8 cellular contexts compared by ENCODE assay signal in the genomic region with DNA sequence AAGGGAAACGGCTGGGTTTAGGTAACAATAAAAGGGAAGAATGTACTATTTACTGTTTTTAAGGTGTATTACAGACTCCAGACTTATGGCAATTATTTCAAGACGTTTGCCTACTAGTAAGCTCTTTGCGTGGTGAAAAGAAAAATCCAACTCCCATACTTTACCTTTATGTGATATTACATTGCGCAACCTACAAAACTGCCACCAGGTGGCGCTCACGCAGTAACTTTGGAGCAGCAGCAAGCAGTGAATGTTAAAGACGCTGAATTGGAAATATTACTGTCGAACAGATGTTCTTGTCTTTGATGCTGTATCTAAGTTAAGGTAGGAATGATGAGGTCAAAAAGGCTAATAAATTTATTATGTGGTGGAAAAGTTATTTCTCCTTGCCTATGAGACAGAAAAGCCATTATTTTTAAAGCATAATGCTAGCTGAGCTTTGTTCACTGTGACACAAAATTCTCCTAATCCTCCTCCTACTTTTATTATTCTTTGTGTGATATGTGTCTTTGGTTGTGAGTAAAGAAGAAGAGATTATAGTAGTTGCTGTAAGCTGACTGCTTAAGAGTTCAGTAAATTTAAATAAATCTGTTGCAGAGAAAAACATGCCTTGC.
A peak's percentile ranks its signal among the peaks of the same experiment; 100 is the strongest.
DNase-seq lines count a peak whose midpoint lies in the region; ATAC-seq and TF ChIP-seq lines count a peak whose summit lies in the region.

No MANE protein-coding gene starts in this region.

- CTCF ChIA-PET in PC-9 (lab: Charles Lee), result interaction anchor here (1.1 kb wide), 1 partner anchor 315 kb away, joined by 3 read pairs; no protein-coding TSS in a partner anchor

- H3K27me3 Mint-ChIP-seq in activated T-helper 1 cell treated with anti-CD3 and anti-CD28 coated beads, Interleukin-12 subunit alpha, Interleukin-12 subunit beta, Interleukin-2, Interleukin-4 antibody, amounts not matched to agents 30 ng/mL and 10 ng/mL and 1 ng/mL, durations not matched to agents 14 hours and 24 hours and 36 hours (ENCODE audit: insufficient read depth), result no peaks in the 10 kb centered on the region

- no peaks in the 10 kb centered on the region for H3K4me1 ChIP-seq in PC-9 (replicated peaks; ENCODE audit: insufficient read depth)
- no peaks in the 10 kb centered on the region for H3K4me1 ChIP-seq in osteoblast (ENCODE audit: insufficient read depth, low read length)
- H3K4me1 ChIP-seq in tibial artery, result no peaks in the 10 kb centered on the region

- peak; percentile 88 for TF ChIP-seq CTCF in PC-9 (conservative IDR thresholded peaks at IDR 0.05)
- TF ChIP-seq CTCF in fibroblast of villous mesenchyme (IDR thresholded peaks at IDR 0.05; ENCODE audit: insufficient read depth, low read depth, low read length), result peak; percentile 83
- peak; percentile 89 for TF ChIP-seq CTCF in osteoblast (IDR thresholded peaks at IDR 0.05; ENCODE audit: extremely low read depth, low read depth, low read length)
- peak; percentile 67 to 85 for TF ChIP-seq CTCF in tibial artery (IDR thresholded peaks at IDR 0.05)

- no peaks in the 10 kb centered on the region for H3K27me3 ChIP-seq in PC-9 (ENCODE audit: insufficient read depth, low read depth)
- H3K27me3 ChIP-seq in osteoblast (ENCODE audit: insufficient read depth, low read length), result no peaks in the 10 kb centered on the region
- peaks cover 0 to 14% of the 10 kb centered on the region in 2 donors for H3K27me3 ChIP-seq in tibial artery

- no peaks in the 10 kb centered on the region for H3K4me1 Mint-ChIP-seq in activated T-helper 1 cell treated with anti-CD3 and anti-CD28 coated beads, Interleukin-12 subunit alpha, Interleukin-12 subunit beta, Interleukin-2, Interleukin-4 antibody, amounts not matched to agents 30 ng/mL and 10 ng/mL and 1 ng/mL, durations not matched to agents 14 hours and 24 hours and 36 hours (ENCODE audit: low read depth)

- intact Hi-C loops in PC-9 (cut with micrococcal nuclease; ENCODE audit: unreplicated experiment), result loop anchor here (1.0 to 10.0 kb wide), 3 partner anchors 385 to 1781 kb away; no protein-coding TSS in a partner anchor
- intact Hi-C loops in activated T-helper 1 cell treated with anti-CD3 and anti-CD28 coated beads, Interleukin-12 subunit alpha, Interleukin-12 subunit beta, Interleukin-2, Interleukin-4 antibody, amounts not matched to agents 30 ng/mL and 10 ng/mL and 1 ng/mL, durations not matched to agents 14 hours and 24 hours and 36 hours (cut with micrococcal nuclease), result no loop called here
- intact Hi-C loops in tibial artery (cut with DNase I; ENCODE audit: low total_unique reads), result no loop called here

- no TSS peak for BruUV-seq in PC-9 (replicated peaks; lab: Mats Ljungman, UMichigan)

- POLR2A ChIA-PET in PC-9 (lab: Charles Lee; ENCODE audit: unreplicated experiment), result no interaction called here

- H3K36me3 ChIP-seq in PC-9 (ENCODE audit: low read depth) (no peaks in the 10 kb centered on the region), osteoblast (ENCODE audit: insufficient read depth, low read length) (no peaks in the 10 kb centered on the region), tibial artery (no peaks in the 10 kb centered on the region)

- H2AFZ ChIP-seq in PC-9 (no peak overlapping the region), osteoblast (ENCODE audit: low read length) (no peak overlapping the region)

- H3K4me2 ChIP-seq in PC-9 (no peak overlapping the region), osteoblast (ENCODE audit: insufficient read depth, low read length) (no peak overlapping the region)

- H3K79me2 ChIP-seq in PC-9 (ENCODE audit: low read depth), result no peaks in the 10 kb centered on the region
- no peaks in the 10 kb centered on the region for H3K79me2 ChIP-seq in osteoblast (ENCODE audit: insufficient read depth, low read length)

- no peak overlapping the region for H3K4me3 Mint-ChIP-seq in activated T-helper 1 cell treated with anti-CD3 and anti-CD28 coated beads, Interleukin-12 subunit alpha, Interleukin-12 subunit beta, Interleukin-2, Interleukin-4 antibody, amounts not matched to agents 30 ng/mL and 10 ng/mL and 1 ng/mL, durations not matched to agents 14 hours and 24 hours and 36 hours

- no peaks in the 10 kb centered on the region for H3F3A ChIP-seq in PC-9 (ENCODE audit: insufficient read depth, low read depth)

- H3K9me3 Mint-ChIP-seq in activated T-helper 1 cell treated with anti-CD3 and anti-CD28 coated beads, Interleukin-12 subunit alpha, Interleukin-12 subunit beta, Interleukin-2, Interleukin-4 antibody, amounts not matched to agents 30 ng/mL and 10 ng/mL and 1 ng/mL, durations not matched to agents 14 hours and 24 hours and 36 hours, result no peaks in the 10 kb centered on the region

- H3K27ac Mint-ChIP-seq in activated T-helper 1 cell treated with anti-CD3 and anti-CD28 coated beads, Interleukin-12 subunit alpha, Interleukin-12 subunit beta, Interleukin-2, Interleukin-4 antibody, amounts not matched to agents 30 ng/mL and 10 ng/mL and 1 ng/mL, durations not matched to agents 14 hours and 24 hours and 36 hours, result no peak overlapping the region

- H3K9me3 ChIP-seq in PC-9 (ENCODE audit: insufficient read depth, low read depth) (no peaks in the 10 kb centered on the region), osteoblast (ENCODE audit: low read depth, low read length) (no peaks in the 10 kb centered on the region), tibial artery (no peaks in the 10 kb centered on the region)

- H3K27ac ChIP-seq in PC-9 (no peak overlapping the region), osteoblast (ENCODE audit: low read depth, low read length) (no peak overlapping the region), tibial artery (no peak overlapping the region)

- H3K9me2 ChIP-seq in PC-9 (ENCODE audit: insufficient read depth), result no peaks in the 10 kb centered on the region

- H4K20me1 ChIP-seq in PC-9 (ENCODE audit: insufficient read depth) (no peaks in the 10 kb centered on the region), osteoblast (ENCODE audit: insufficient read depth, low read length) (no peaks in the 10 kb centered on the region)

- peak; percentile 95 for ATAC-seq in GM21390 (IDR thresholded peaks at IDR 0.05; ENCODE audit: unreplicated experiment)

- H3K36me3 Mint-ChIP-seq in activated T-helper 1 cell treated with anti-CD3 and anti-CD28 coated beads, Interleukin-12 subunit alpha, Interleukin-12 subunit beta, Interleukin-2, Interleukin-4 antibody, amounts not matched to agents 30 ng/mL and 10 ng/mL and 1 ng/mL, durations not matched to agents 14 hours and 24 hours and 36 hours (ENCODE audit: low read depth), result no peaks in the 10 kb centered on the region

- DNase-seq in EH (ENCODE audit: low read depth) (peak; percentile 71), HPDE6-E6E7 (ENCODE audit: extremely low spot score) (peak; percentile 31), PC-9 (peak in 1 of 2 experiments; percentile 53), fibroblast of villous mesenchyme (ENCODE audit: low read depth) (peak; percentile 73), osteoblast (ENCODE audit: insufficient read length, low spot score, missing footprints) (peak; percentile 77), tibial artery (peak; percentile 75 to 81)
- DNase-seq in activated T-helper 1 cell treated with anti-CD3 and anti-CD28 coated beads, Interleukin-12 subunit alpha, Interleukin-12 subunit beta, Interleukin-2, Interleukin-4 antibody, amounts not matched to agents 30 ng/mL and 10 ng/mL and 1 ng/mL, durations not matched to agents 14 hours and 24 hours and 36 hours (ENCODE audit: low spot score), result peak; percentile 37

- H3K4me3 ChIP-seq in PC-9, result no peak overlapping the region
- H3K4me3 ChIP-seq in fibroblast of villous mesenchyme (ENCODE audit: low read depth, low read length), result no peak overlapping the region
- no peak overlapping the region for H3K4me3 ChIP-seq in osteoblast (ENCODE audit: insufficient read depth, low read length)
- no peak overlapping the region for H3K4me3 ChIP-seq in tibial artery
